ENCODE assay signal across 8 cellular contexts in the genomic region with DNA sequence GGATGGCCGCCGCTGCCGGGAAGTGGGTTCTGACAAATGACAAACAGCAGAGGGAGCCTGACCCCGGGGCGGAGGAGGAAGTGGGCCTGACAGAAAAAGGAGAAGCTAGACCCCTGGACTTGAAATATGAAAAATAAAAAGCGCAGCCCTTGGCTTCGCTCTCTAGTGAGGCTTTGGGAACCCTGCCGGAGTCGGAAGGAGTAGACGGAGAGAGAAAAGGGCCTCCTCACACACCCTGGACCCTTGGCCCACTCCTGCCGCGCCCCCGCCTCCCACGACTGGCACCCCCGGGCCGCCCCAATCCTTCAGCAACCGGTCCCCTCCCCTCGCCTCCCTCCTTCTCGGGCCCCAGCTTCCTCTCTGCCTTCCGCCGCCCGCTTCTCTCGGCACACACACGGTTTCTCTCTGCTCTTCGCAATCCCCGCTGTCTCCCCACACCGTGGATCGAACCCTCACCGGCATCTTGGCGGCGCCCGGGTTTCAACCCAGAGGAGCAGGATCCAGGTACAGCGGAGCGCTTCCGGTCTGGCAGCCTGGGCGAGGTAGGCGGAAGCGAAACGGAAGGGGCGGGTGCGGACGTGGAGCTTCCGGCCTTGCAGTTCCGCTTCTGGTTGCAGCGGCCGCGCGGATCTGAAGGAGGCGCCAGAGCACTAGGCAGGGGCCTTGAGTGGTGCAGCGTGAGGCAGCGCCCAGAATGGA. TPM values are rescaled to one million over a fixed set of nuclear protein-coding genes. Genes with fewer than 3 reads are reported as not detected.
DNase-seq lines count a peak whose midpoint lies in the region; ATAC-seq and TF ChIP-seq lines count a peak whose summit lies in the region.

A gene (minus strand): TSS at position 539 of the 699 bp plus-strand sequence. CDS start 77 bp downstream, at position 462.

- 0% methylated on average over 35 of the region's 51 CpGs for WGBS in right lobe of liver (ENCODE audit: insufficient coverage, low coverage, low lambda C conversion rate, missing lambda C conversion rate)

- H3K9me3 Mint-ChIP-seq in CD4-positive, alpha-beta memory T cell: peaks cover 0 to 6% (median 0%) of the 10 kb centered on the region in 8 donors
- H3K9me3 Mint-ChIP-seq in activated CD4-positive, alpha-beta memory T cell treated with anti-CD3 and anti-CD28 coated beads for 36 hours: no peaks in the 10 kb centered on the region

- no peaks in the 10 kb centered on the region for H3K27me3 ChIP-seq in CD4-positive, alpha-beta memory T cell (ENCODE audit: insufficient read depth, low read length)
- H3K27me3 ChIP-seq in dorsolateral prefrontal cortex (no peaks in the 10 kb centered on the region), right lobe of liver (no peaks in the 10 kb centered on the region)

- peaks cover 17 to 47% (median 38%) of the 10 kb centered on the region in 4 donors for H3K4me1 Mint-ChIP-seq in CD4-positive, alpha-beta memory T cell
- H3K4me1 Mint-ChIP-seq in activated CD4-positive, alpha-beta memory T cell treated with anti-CD3 and anti-CD28 coated beads for 36 hours (ENCODE audit: low read depth): peaks cover 35% of the 10 kb centered on the region

- H3K4me1 ChIP-seq in CD4-positive, alpha-beta memory T cell (ENCODE audit: insufficient read depth, low read length): peaks cover 34% of the 10 kb centered on the region
- peaks cover 0 to 30% (median 4%) of the 10 kb centered on the region in 4 donors for H3K4me1 ChIP-seq in right lobe of liver

- intact Hi-C loops in CD4-positive, alpha-beta memory T cell (cut with micrococcal nuclease): loop anchor here (1.0 to 5.0 kb wide), 9 partner anchors 18 to 438 kb away; a partner anchor contains a TSS
- intact Hi-C loops in activated CD4-positive, alpha-beta memory T cell treated with anti-CD3 and anti-CD28 coated beads for 36 hours (cut with micrococcal nuclease): loop anchor here (1.0 to 5.0 kb wide), 5 partner anchors 18 to 376 kb away; a partner anchor contains a TSS
- intact Hi-C loops in dorsolateral prefrontal cortex (cut with DNase I) (loop anchor here (1.0 to 10.0 kb wide), 7 partner anchors 19 to 377 kb away; a partner anchor contains a TSS), right lobe of liver (cut with DNase I) (loop anchor here in 1 of 2 donors (10.0 kb wide), 2 partner anchors 65 to 145 kb away; no protein-coding TSS in a partner anchor)

- ATAC-seq in GM19438 (IDR thresholded peaks at IDR 0.05; ENCODE audit: low read depth, unreplicated experiment) (peak; percentile 79), HG03575 (IDR thresholded peaks at IDR 0.05; ENCODE audit: extremely low read depth, insufficient number of reproducible peaks, low FRiP score, unreplicated experiment) (peak; percentile 28), right lobe of liver (peak; percentile 94 to 98 (median 96))

- peaks cover 18 to 40% of the 10 kb centered on the region in 2 donors for H3K36me3 Mint-ChIP-seq in CD4-positive, alpha-beta memory T cell
- peaks cover 41% of the 10 kb centered on the region for H3K36me3 Mint-ChIP-seq in activated CD4-positive, alpha-beta memory T cell treated with anti-CD3 and anti-CD28 coated beads for 36 hours

- CTCF ChIA-PET in CD4-positive, alpha-beta memory T cell (lab: Charles Lee; ENCODE audit: partially characterized antibody): interaction anchor here (0.6 to 8.9 kb wide), 38 partner anchors 9 to 440 kb away, joined by 3 to 140 read pairs (median 4); a partner anchor contains a TSS
- CTCF ChIA-PET in activated CD4-positive, alpha-beta memory T cell treated with anti-CD3 and anti-CD28 coated beads for 36 hours (lab: Charles Lee): interaction anchor here (0.5 to 8.2 kb wide), 34 partner anchors 8 to 438 kb away, joined by 3 to 85 read pairs (median 4); a partner anchor contains a TSS

- peak; percentile 94 to 96 (median 94) for DNase-seq in CD4-positive, alpha-beta memory T cell
- peak; percentile 97 for DNase-seq in NCI-H82 (lab: John Stamatoyannopoulos, UW)
- peak; percentile 97 for DNase-seq in activated CD4-positive, alpha-beta memory T cell treated with anti-CD3 and anti-CD28 coated beads for 36 hours
- DNase-seq in dorsolateral prefrontal cortex: peak; percentile 89 to 95 (median 94)
- DNase-seq in right lobe of liver: peak; percentile 96 to 97 (median 97)
- DNase-seq in stimulated activated CD4-positive, alpha-beta T cell treated with anti-CD3 and anti-CD28 coated beads, Interleukin-4, amount 100 ng/mL, for 4 hours: peak; percentile 92

- H3K27ac ChIP-seq in CD4-positive, alpha-beta memory T cell (ENCODE audit: low read depth, low read length): peak within 1 kb of the TSS; percentile 97
- H3K27ac ChIP-seq in dorsolateral prefrontal cortex (peak within 1 kb of the TSS; percentile 36 to 96 (median 89)), right lobe of liver (peak within 1 kb of the TSS; percentile 81 to 89 (median 86))

- peak; percentile 64 for TF ChIP-seq POLR2A in right lobe of liver (IDR thresholded peaks at IDR 0.05)

- TF ChIP-seq CTCF in dorsolateral prefrontal cortex (IDR thresholded peaks at IDR 0.05 in 54 of 56, conservative IDR thresholded peaks at IDR 0.05 in 2 of 56; ENCODE audit: low read depth in 1 of 56, partially characterized antibody in 56 of 56) (peak; percentile 67 to 96 (median 87)), right lobe of liver (IDR thresholded peaks at IDR 0.05) (peak; percentile 87 to 95 (median 90))

- H3K27ac Mint-ChIP-seq in CD4-positive, alpha-beta memory T cell: peak within 1 kb of the TSS; percentile 99 to 100 (median 99)
- H3K27ac Mint-ChIP-seq in activated CD4-positive, alpha-beta memory T cell treated with anti-CD3 and anti-CD28 coated beads for 36 hours: peak within 1 kb of the TSS; percentile 99

- peak within 1 kb of the TSS; percentile 99 to 100 (median 100) for H3K4me3 Mint-ChIP-seq in CD4-positive, alpha-beta memory T cell
- peak within 1 kb of the TSS; percentile 100 for H3K4me3 Mint-ChIP-seq in activated CD4-positive, alpha-beta memory T cell treated with anti-CD3 and anti-CD28 coated beads for 36 hours

- no peaks in the 10 kb centered on the region for H3K9me3 ChIP-seq in CD4-positive, alpha-beta memory T cell (ENCODE audit: control insufficient read depth in 1 of 2, low read length in 2 of 2)
- no peaks in the 10 kb centered on the region for H3K9me3 ChIP-seq in right lobe of liver

- POLR2A ChIA-PET in CD4-positive, alpha-beta memory T cell (lab: Charles Lee; ENCODE audit: partially characterized antibody): interaction anchor here (0.6 to 6.2 kb wide), 42 partner anchors 8 to 1352 kb away, joined by 3 to 143 read pairs (median 4); a partner anchor contains a TSS
- POLR2A ChIA-PET in activated CD4-positive, alpha-beta memory T cell treated with anti-CD3 and anti-CD28 coated beads for 36 hours (lab: Charles Lee): interaction anchor here (0.6 to 2.1 kb wide), 10 partner anchors 18 to 291 kb away, joined by 3 to 28 read pairs (median 3); a partner anchor contains a TSS

- peaks cover 6% of the 10 kb centered on the region for H3K36me3 ChIP-seq in CD4-positive, alpha-beta memory T cell (ENCODE audit: insufficient read depth, low read length)
- peaks cover 0 to 7% (median under 1%) of the 10 kb centered on the region in 4 donors for H3K36me3 ChIP-seq in right lobe of liver

- H3K27me3 Mint-ChIP-seq in CD4-positive, alpha-beta memory T cell: no peaks in the 10 kb centered on the region
- no peaks in the 10 kb centered on the region for H3K27me3 Mint-ChIP-seq in activated CD4-positive, alpha-beta memory T cell treated with anti-CD3 and anti-CD28 coated beads for 36 hours

- H3K4me3 ChIP-seq in CD4-positive, alpha-beta memory T cell (ENCODE audit: low read length in 2 of 2): peak within 1 kb of the TSS; percentile 76 to 90
- H3K4me3 ChIP-seq in dorsolateral prefrontal cortex: peak within 1 kb of the TSS; percentile 60 to 97 (median 86)
- peak within 1 kb of the TSS; percentile 69 to 92 (median 85) for H3K4me3 ChIP-seq in right lobe of liver

RNA-seq across cellular contexts. Expression of the gene that starts here (rescaled TPM):
- 100 to 1,000 TPM; 191 to 203 TPM for total RNA-seq in CD4-positive, alpha-beta memory T cell
- 100 to 1,000 TPM; 681 to 809 TPM for polyA plus RNA-seq in CD4-positive, alpha-beta memory T cell
- total RNA-seq in activated CD4-positive, alpha-beta memory T cell treated with anti-CD3 and anti-CD28 coated beads for 36 hours: 100 to 1,000 TPM; 340 to 352 TPM
- total RNA-seq in dorsolateral prefrontal cortex: 100 to 1,000 TPM in 114 of 120 experiments, 10 to 100 TPM in 6; 78.9 to 178 (median 137) TPM
- 100 to 1,000 TPM in 3 of 6 experiments, 10 to 100 TPM in 3; 65.4 to 291 (median 101) TPM for total RNA-seq in right lobe of liver

Comparison
In these comparisons a context has a peak if more than half of its experiments do, and no peak if none do; other contexts are left out.
1. Peak in every context shown above with its lines: DNase-seq, ATAC-seq, H3K4me3 ChIP-seq and H3K27ac ChIP-seq.
2. ATAC-seq: peak in every context shown above with its lines; median percentile 96 in right lobe of liver; 79 in GM19438; 28 in HG03575.